12 cellular contexts compared by ENCODE assay signal in genomic region chr6:55825402-55826051, GRCh38. TPM values are rescaled to one million over a fixed set of nuclear protein-coding genes. Genes with fewer than 3 reads are reported as not detected.
DNase-seq lines count a peak whose midpoint lies in the region; ATAC-seq and TF ChIP-seq lines count a peak whose summit lies in the region.
"Had no signal": no experiment of that assay in that cellular context is flagged by ENCODE, and none has a peak within 500 bp of the region (broad histone marks: within the 10 kb centered on the region; RNA-seq: fewer than 3 reads in every experiment).

No MANE protein-coding gene starts in this region.

- no peak for DNase-seq in Right ventricle myocardium superior
- no peak for DNase-seq in right atrium auricular region (ENCODE audit: low spot score)
- DNase-seq in choroid plexus epithelial cell (ENCODE audit: low read depth) = peak; percentile 79
- peak; percentile 97 for DNase-seq in kidney glomerular epithelial cell (lab: John Stamatoyannopoulos, UW)
- DNase-seq in natural killer cell = no peak
- DNase-seq in NCI-H2107 treated with DMSO at 0.1 percent for 48 hours (lab: John Stamatoyannopoulos, UW; ENCODE audit: unreplicated experiment) = no peak
- no peak for DNase-seq in NCI-H2081 (lab: John Stamatoyannopoulos, UW)
- no peak for DNase-seq in effector memory CD4-positive, alpha-beta T cell
- DNase-seq: activated CD8-positive, alpha-beta memory T cell treated with anti-CD3 and anti-CD28 coated beads, Interleukin-2, amount 10 ng/mL, durations not matched to agents 7 days and 5 days; NCI-H1694; retina had no signal

- peak overlapping the region in 1 of 2 donors; percentile 64 for H3K27ac ChIP-seq in right atrium auricular region
- no peak overlapping the region for H3K27ac ChIP-seq in effector memory CD4-positive, alpha-beta T cell (ENCODE audit: insufficient read depth, low read length, poor library complexity, severe bottlenecking)
- H3K27ac ChIP-seq: SJSA1 had no signal

- H3K4me3 ChIP-seq in right atrium auricular region = no peak overlapping the region
- no peak overlapping the region for H3K4me3 ChIP-seq in choroid plexus epithelial cell (ENCODE audit: low read depth, low read length)
- no peak overlapping the region for H3K4me3 ChIP-seq in effector memory CD4-positive, alpha-beta T cell (ENCODE audit: insufficient read depth, low read depth, low read length, poor library complexity, severe bottlenecking)
- H3K4me3 ChIP-seq: SJSA1 had no signal

- H3K9me3 Mint-ChIP-seq in natural killer cell = peaks cover 4% of the 10 kb centered on the region in 2 donors

- intact Hi-C loops in Right ventricle myocardium superior (cut with DNase I) = no loop called here
- intact Hi-C loops in natural killer cell (cut with micrococcal nuclease) = no loop called here

- H3K36me3 ChIP-seq in right atrium auricular region = no peaks in the 10 kb centered on the region
- no peaks in the 10 kb centered on the region for H3K36me3 ChIP-seq in effector memory CD4-positive, alpha-beta T cell (ENCODE audit: control insufficient read depth, insufficient read depth, low read length)
- H3K36me3 ChIP-seq: SJSA1 had no signal

- H3K36me3 Mint-ChIP-seq in natural killer cell = no peaks in the 10 kb centered on the region
- H3K36me3 Mint-ChIP-seq: activated CD8-positive, alpha-beta memory T cell treated with anti-CD3 and anti-CD28 coated beads, Interleukin-2, amount 10 ng/mL, durations not matched to agents 7 days and 5 days had no signal

- no peaks in the 10 kb centered on the region for H3K27me3 Mint-ChIP-seq in natural killer cell (ENCODE audit: low read depth in 2 of 2)
- H3K27me3 Mint-ChIP-seq: activated CD8-positive, alpha-beta memory T cell treated with anti-CD3 and anti-CD28 coated beads, Interleukin-2, amount 10 ng/mL, durations not matched to agents 7 days and 5 days had no signal

- ATAC-seq in Right ventricle myocardium superior (ENCODE audit: poor library complexity) (peak; percentile 82), natural killer cell (no peak)
- ATAC-seq: activated CD8-positive, alpha-beta memory T cell treated with anti-CD3 and anti-CD28 coated beads, Interleukin-2, amount 10 ng/mL, durations not matched to agents 7 days and 5 days had no signal

- H3K4me1 ChIP-seq in right atrium auricular region = peaks cover 0 to 5% of the 10 kb centered on the region in 2 donors
- no peaks in the 10 kb centered on the region for H3K4me1 ChIP-seq in effector memory CD4-positive, alpha-beta T cell (ENCODE audit: control insufficient read depth, insufficient read depth, low read length, poor library complexity, severe bottlenecking)

- no peak overlapping the region for H3K27ac Mint-ChIP-seq in natural killer cell
- H3K27ac Mint-ChIP-seq: activated CD8-positive, alpha-beta memory T cell treated with anti-CD3 and anti-CD28 coated beads, Interleukin-2, amount 10 ng/mL, durations not matched to agents 7 days and 5 days had no signal

- H3K4me3 Mint-ChIP-seq in natural killer cell = no peak overlapping the region
- H3K4me3 Mint-ChIP-seq: activated CD8-positive, alpha-beta memory T cell treated with anti-CD3 and anti-CD28 coated beads, Interleukin-2, amount 10 ng/mL, durations not matched to agents 7 days and 5 days had no signal

- no peaks in the 10 kb centered on the region for H3K9me3 ChIP-seq in right atrium auricular region
- H3K9me3 ChIP-seq in effector memory CD4-positive, alpha-beta T cell (ENCODE audit: control insufficient read depth, low read length) = no peaks in the 10 kb centered on the region
- H3K9me3 ChIP-seq: SJSA1 had no signal

- TF ChIP-seq CTCF in right atrium auricular region (IDR thresholded peaks at IDR 0.05) = no peak
- TF ChIP-seq CTCF in choroid plexus epithelial cell (conservative IDR thresholded peaks at IDR 0.05; ENCODE audit: low read depth, low read length) = no peak
- no peak for TF ChIP-seq CTCF in natural killer cell (IDR thresholded peaks at IDR 0.05)

- H3K27me3 ChIP-seq in right atrium auricular region = no peaks in the 10 kb centered on the region
- H3K27me3 ChIP-seq in effector memory CD4-positive, alpha-beta T cell (replicated peaks; ENCODE audit: control insufficient read depth, insufficient read depth, low read length, poor library complexity, severe bottlenecking) = no peaks in the 10 kb centered on the region
- H3K27me3 ChIP-seq: SJSA1 had no signal

- no peaks in the 10 kb centered on the region for H3K4me1 Mint-ChIP-seq in natural killer cell
- H3K4me1 Mint-ChIP-seq: activated CD8-positive, alpha-beta memory T cell treated with anti-CD3 and anti-CD28 coated beads, Interleukin-2, amount 10 ng/mL, durations not matched to agents 7 days and 5 days had no signal

RNA-seq across cellular contexts. Expression of gene BMP5, which starts 49.9 kb away (rescaled TPM):
- total RNA-seq in Right ventricle myocardium superior = 2.4 TPM
- 1 to 10 TPM; 1.6 to 6.3 TPM for total RNA-seq in right atrium auricular region
- not detected for total RNA-seq in natural killer cell
- total RNA-seq: activated CD8-positive, alpha-beta memory T cell treated with anti-CD3 and anti-CD28 coated beads, Interleukin-2, amount 10 ng/mL, durations not matched to agents 7 days and 5 days had no signal

Comparison
In these comparisons a context has a peak if more than half of its experiments do, and no peak if none do; other contexts are left out.
1. DNase-seq: peak in choroid plexus epithelial cell (single experiment) and kidney glomerular epithelial cell (single experiment); none in Right ventricle myocardium superior (single experiment), right atrium auricular region (single experiment), natural killer cell (single experiment), NCI-H2107 treated with DMSO at 0.1 percent for 48 hours (single experiment), NCI-H2081 (0 of 2) and effector memory CD4-positive, alpha-beta T cell (0 of 3).